ENCODE assay signal across 9 cellular contexts in genomic region chr18:74836296-74837139, GRCh38.
DNase-seq lines count a peak whose midpoint lies in the region; ATAC-seq and TF ChIP-seq lines count a peak whose summit lies in the region.
"Had no signal": no experiment of that assay in that cellular context is flagged by ENCODE, and none has a peak within 500 bp of the region (broad histone marks: within the 10 kb centered on the region; RNA-seq: fewer than 3 reads in every experiment).

No MANE protein-coding gene starts in this region.

- 56 to 59% methylated on average over 8 of the region's 8 CpGs for WGBS in heart right ventricle, 2 donors

- no peak for DNase-seq in Right ventricle myocardium superior
- DNase-seq in right atrium auricular region (ENCODE audit: low spot score) = no peak
- DNase-seq in SHP77 treated with DMSO at 0.1 percent for 48 hours (lab: John Stamatoyannopoulos, UW) = peak; percentile 81
- peak in 1 of 2 donors; percentile 19 for DNase-seq in heart right ventricle

- no peak overlapping the region for H3K27ac ChIP-seq in right atrium auricular region
- H3K27ac ChIP-seq in heart right ventricle = no peak overlapping the region
- H3K27ac ChIP-seq: BLaER1 treated with 17β-estradiol and CSF1 and Interleukin-3, amounts not matched to agents 10 nM and 100 nM had no signal

- H3K4me1 ChIP-seq in right atrium auricular region (peaks cover 0 to 19% of the 10 kb centered on the region in 2 donors), heart right ventricle (peaks cover 0 to 23% (median 8%) of the 10 kb centered on the region in 9 donors)

- ATAC-seq in Right ventricle myocardium superior (ENCODE audit: poor library complexity) (peak; percentile 70), heart right ventricle (peak in 7 of 8 donors; percentile 32 to 74 (median 57)), GM21529 (IDR thresholded peaks at IDR 0.05; ENCODE audit: unreplicated experiment) (no peak), GM18907 (IDR thresholded peaks at IDR 0.05; ENCODE audit: unreplicated experiment) (no peak), HG03520 (IDR thresholded peaks at IDR 0.05; ENCODE audit: unreplicated experiment) (no peak), GM21737 (IDR thresholded peaks at IDR 0.05; ENCODE audit: unreplicated experiment) (no peak)

- intact Hi-C loops in Right ventricle myocardium superior (cut with DNase I) (no loop called here), heart right ventricle (cut with DNase I) (no loop called here)

- H3K4me3 ChIP-seq in right atrium auricular region = no peak overlapping the region
- no peak overlapping the region for H3K4me3 ChIP-seq in heart right ventricle
- H3K4me3 ChIP-seq: BLaER1 treated with 17β-estradiol and CSF1 and Interleukin-3, amounts not matched to agents 10 nM and 100 nM had no signal

- H3K27me3 ChIP-seq in right atrium auricular region (no peaks in the 10 kb centered on the region), heart right ventricle (no peaks in the 10 kb centered on the region)
- H3K27me3 ChIP-seq: BLaER1 treated with 17β-estradiol and CSF1 and Interleukin-3, amounts not matched to agents 10 nM and 100 nM had no signal

- no peak for TF ChIP-seq CTCF in right atrium auricular region (IDR thresholded peaks at IDR 0.05)
- TF ChIP-seq CTCF in heart right ventricle (IDR thresholded peaks at IDR 0.05) = no peak

- H3K9me3 ChIP-seq in right atrium auricular region (no peaks in the 10 kb centered on the region), heart right ventricle (no peaks in the 10 kb centered on the region)
- H3K9me3 ChIP-seq: BLaER1 treated with 17β-estradiol and CSF1 and Interleukin-3, amounts not matched to agents 10 nM and 100 nM had no signal

- no peaks in the 10 kb centered on the region for H3K36me3 ChIP-seq in right atrium auricular region
- peaks cover 0 to 9% (median 0%) of the 10 kb centered on the region in 9 donors for H3K36me3 ChIP-seq in heart right ventricle

Comparison
In these comparisons a context has a peak if more than half of its experiments do, and no peak if none do; other contexts are left out.
1. ATAC-seq: peak in Right ventricle myocardium superior (single experiment) and heart right ventricle (7 of 8); none in GM21529 (single experiment), GM18907 (single experiment), HG03520 (single experiment) and GM21737 (single experiment).